Comparison of ENCODE assay signal across 29 cellular contexts in genomic region chr5:26903469-26903868, GRCh38.
"Had no signal": no experiment of that assay in that cellular context is flagged by ENCODE, and none has a peak within 500 bp of the region (broad histone marks: within the 10 kb centered on the region; RNA-seq: fewer than 3 reads in every experiment).

No MANE protein-coding gene starts in this region.

- ATAC-seq: activated CD4-positive, CD25-positive, alpha-beta regulatory T cell treated with anti-CD3 and anti-CD28 coated beads, Interleukin-2, amount 50 U/mL, for 24 hours; activated CD8-positive, alpha-beta T cell treated with anti-CD3 and anti-CD28 coated beads for 36 hours; activated T-cell treated with anti-CD3 and anti-CD28 coated beads, Interleukin-2, amount 50 U/mL, for 4 hours; activated T-helper 17 cell treated with anti-CD3 and anti-CD28 coated beads, Interleukin-2, amount 50 U/mL, for 72 hours; body of pancreas; effector memory CD8-positive, alpha-beta T cell; foreskin keratinocyte; gastroesophageal sphincter had no signal

- DNase-seq: activated B cell treated with CpG ODN at 0.5 μM for 24 hours; activated CD4-positive, alpha-beta T cell treated with anti-CD3 and anti-CD28 coated beads for 48 hours; activated CD4-positive, alpha-beta T cell treated with anti-CD3 and anti-CD28 coated beads, Interleukin-2, amount 50 U/mL, for 1 hour; activated CD4-positive, alpha-beta T cell treated with anti-CD3 and anti-CD28 coated beads, Interleukin-2, amount 50 U/mL, for 48 hours; activated CD8-positive, alpha-beta memory T cell treated with anti-CD3 and anti-CD28 coated beads for 24 hours; activated CD8-positive, alpha-beta T cell treated with anti-CD3 and anti-CD28 coated beads for 36 hours; activated effector memory CD4-positive, alpha-beta T cell treated with Interleukin-2 at 50 U/mL for 16 hours; activated gamma-delta T cell treated with Interleukin-2 at 50 U/mL for 16 hours; activated naive CD4-positive, alpha-beta T cell treated with anti-CD3 and anti-CD28 coated beads, Interleukin-2, amount 50 U/mL, for 16 hours; activated naive CD4-positive, alpha-beta T cell treated with Interleukin-2 at 50 U/mL for 16 hours; activated T-cell treated with anti-CD3 and anti-CD28 coated beads, Interleukin-2, amount 50 U/mL, for 4 hours; amniotic stem cell; anterior cingulate cortex; body of pancreas; caudate nucleus; cortex of kidney; dermis blood vessel endothelial cell; effector CD4-positive, alpha-beta T cell; effector memory CD8-positive, alpha-beta T cell; erythroblast; foreskin keratinocyte; head of caudate nucleus; hippocampal formation; T1000; WERI-Rb-1 had no signal

- H3K9me3 ChIP-seq: body of pancreas, esophagus muscularis mucosa, gastroesophageal sphincter had no signal

- H3K4me3 ChIP-seq: body of pancreas, esophagus muscularis mucosa, gastroesophageal sphincter had no signal

- H3K27ac ChIP-seq: body of pancreas, esophagus muscularis mucosa, foreskin keratinocyte, gastroesophageal sphincter, WERI-Rb-1 had no signal

- H3K4me1 ChIP-seq: body of pancreas, esophagus muscularis mucosa, foreskin keratinocyte, gastroesophageal sphincter had no signal

- H3K27me3 ChIP-seq: body of pancreas, esophagus muscularis mucosa, foreskin keratinocyte, gastroesophageal sphincter had no signal

- H3K36me3 ChIP-seq: esophagus muscularis mucosa, gastroesophageal sphincter, WERI-Rb-1 had no signal
